In the genomic region with DNA sequence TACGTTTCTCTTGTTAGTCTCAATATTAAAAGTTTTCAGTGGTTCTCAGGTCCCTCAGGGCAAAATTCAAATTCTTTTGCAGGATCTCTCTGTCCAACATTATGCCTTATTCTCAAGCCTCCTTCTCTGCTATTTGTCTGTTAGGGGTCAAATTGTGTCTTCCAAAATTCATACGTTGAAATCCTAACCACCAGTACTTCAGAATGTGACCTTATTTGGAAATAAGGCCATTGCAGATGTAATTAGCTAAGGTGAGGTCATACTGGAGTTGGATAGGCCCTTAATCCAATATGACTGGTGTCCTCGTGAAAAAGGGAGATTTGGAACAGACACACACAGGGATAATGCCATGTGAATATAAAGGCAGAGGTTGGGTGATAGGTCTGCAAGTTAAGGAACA, we compare ENCODE assay signal across 18 cellular contexts.
A peak's percentile ranks its signal among the peaks of the same experiment; 100 is the strongest.
DNase-seq lines count a peak whose midpoint lies in the region; ATAC-seq and TF ChIP-seq lines count a peak whose summit lies in the region.
"Had no signal": no experiment of that assay in that cellular context is flagged by ENCODE, and none has a peak within 500 bp of the region (broad histone marks: within the 10 kb centered on the region; RNA-seq: fewer than 3 reads in every experiment).

No MANE protein-coding gene starts in this region.

- no peaks in the 10 kb centered on the region for H3K9me3 Mint-ChIP-seq in type B pancreatic cell
- H3K9me3 Mint-ChIP-seq: CD4-positive, alpha-beta memory T cell had no signal

- H3K27ac Mint-ChIP-seq in type B pancreatic cell = peak overlapping the region; percentile 42
- H3K27ac Mint-ChIP-seq: CD4-positive, alpha-beta memory T cell had no signal

- no peak overlapping the region for H3K4me3 Mint-ChIP-seq in type B pancreatic cell
- H3K4me3 Mint-ChIP-seq: CD4-positive, alpha-beta memory T cell had no signal

- DNase-seq in SK-N-DZ (ENCODE audit: low spot score) (peak; percentile 13), foreskin keratinocyte (no peak), type B pancreatic cell (ENCODE audit: extremely low spot score, unreplicated experiment) (no peak), RPMI8226 (no peak), medulla oblongata (ENCODE audit: extremely low spot score) (no peak)
- no peak for DNase-seq in activated CD4-positive, alpha-beta T cell treated with anti-CD3 and anti-CD28 coated beads, Interleukin-2, amount 50 U/mL, for 4 hours
- DNase-seq: BE2C; CD4-positive, alpha-beta memory T cell; DND-41; GM23248; KBM-7; NCI-H1092; NCI-H1694; NCI-H2107; NCI-H526 treated with DMSO at 0.1 percent for 48 hours; Right ventricle myocardium superior had no signal

- H3K4me1 Mint-ChIP-seq in type B pancreatic cell (ENCODE audit: unreplicated experiment) = peaks cover 29% of the 10 kb centered on the region
- H3K4me1 Mint-ChIP-seq: CD4-positive, alpha-beta memory T cell had no signal

- H3K4me1 ChIP-seq in HUES48 (ENCODE audit: control insufficient read depth, insufficient read depth, low read length) = peaks cover 30% of the 10 kb centered on the region
- H3K4me1 ChIP-seq in foreskin keratinocyte = peaks cover 12% of the 10 kb centered on the region

- H3K9me3 ChIP-seq in HUES48 (ENCODE audit: control insufficient read depth, insufficient read depth, low read length) = no peaks in the 10 kb centered on the region
- H3K9me3 ChIP-seq: BE2C had no signal

- H3K36me3 ChIP-seq in HUES48 (ENCODE audit: control insufficient read depth, insufficient read depth, low read length) = no peaks in the 10 kb centered on the region
- H3K36me3 ChIP-seq: BE2C had no signal

- no peaks in the 10 kb centered on the region for H3K36me3 Mint-ChIP-seq in type B pancreatic cell
- H3K36me3 Mint-ChIP-seq: CD4-positive, alpha-beta memory T cell had no signal

- no peak for TF ChIP-seq CTCF in foreskin keratinocyte (conservative IDR thresholded peaks at IDR 0.05)
- no peak for TF ChIP-seq CTCF in type B pancreatic cell (conservative IDR thresholded peaks at IDR 0.05)

- 0 out of 2 replicates have a peak overlapping the region, but pooled peaks have one; percentile 25 for H3K4me3 ChIP-seq in HUES48 (ENCODE audit: low read depth, low read length)
- H3K4me3 ChIP-seq: GM23248 had no signal

- ATAC-seq in foreskin keratinocyte = no peak
- ATAC-seq: PC-3 had no signal

- H3K9ac ChIP-seq in HUES48 (ENCODE audit: low read depth, low read length) = peak overlapping the region; percentile 61
- H3K9ac ChIP-seq: GM23248 had no signal

- peak overlapping the region; percentile 83 for H3K27ac ChIP-seq in HUES48 (ENCODE audit: low read depth, low read length)
- peak overlapping the region; percentile 47 for H3K27ac ChIP-seq in foreskin keratinocyte
- H3K27ac ChIP-seq: GM23248 had no signal

- H3K27me3 ChIP-seq in HUES48 (ENCODE audit: control insufficient read depth, insufficient read depth, low read length) (no peaks in the 10 kb centered on the region), foreskin keratinocyte (no peaks in the 10 kb centered on the region)
- H3K27me3 ChIP-seq: BE2C had no signal

- H3K27me3 Mint-ChIP-seq in type B pancreatic cell = no peaks in the 10 kb centered on the region
